Comparison of ENCODE assay signal across 8 cellular contexts in genomic region chr2:98086491-98087446, GRCh38. TPM values are rescaled to one million over a fixed set of nuclear protein-coding genes. Genes with fewer than 3 reads are reported as not detected.
DNase-seq lines count a peak whose midpoint lies in the region; ATAC-seq and TF ChIP-seq lines count a peak whose summit lies in the region.

TSS of gene VWA3B (plus strand) at chr2:98087167. CDS start at chr2:98093093, 5,926 bp downstream.

- H3K9me3 Mint-ChIP-seq in chondrocyte (ENCODE audit: low read depth): no peaks in the 10 kb centered on the region

- H3K4me2 ChIP-seq in SK-N-SH: peak within 1 kb of the TSS; percentile 94

- no peaks in the 10 kb centered on the region for H3K9me2 ChIP-seq in SK-N-SH

- H3K27me3 Mint-ChIP-seq in chondrocyte (ENCODE audit: low read depth): peaks cover 56% of the 10 kb centered on the region

- no peak for TF ChIP-seq EP300 in SK-N-SH (IDR thresholded peaks at IDR 0.05; ENCODE audit: borderline replicate concordance in 1 of 2, low read depth in 1 of 2, low read length in 1 of 2)

- H3K4me3 Mint-ChIP-seq in chondrocyte (ENCODE audit: unreplicated experiment): peak within 1 kb of the TSS; percentile 74

- no peaks in the 10 kb centered on the region for H3K36me3 Mint-ChIP-seq in chondrocyte (ENCODE audit: low read depth)

- H3K79me2 ChIP-seq in SK-N-SH (ENCODE audit: insufficient read depth): no peaks in the 10 kb centered on the region

- no peak within 1 kb of the TSS for H3K27ac Mint-ChIP-seq in chondrocyte (ENCODE audit: unreplicated experiment)

- ATAC-seq in GM21423 (IDR thresholded peaks at IDR 0.05; ENCODE audit: unreplicated experiment): peak; percentile 78

- TF ChIP-seq RAD21 in SK-N-SH (IDR thresholded peaks at IDR 0.05; ENCODE audit: low read length): no peak

- WGBS in SK-N-SH (ENCODE audit: low lambda C conversion rate): 4% methylated on average over 28 of the region's 74 CpGs

- no peaks in the 10 kb centered on the region for H3F3A ChIP-seq in SK-N-SH (replicated peaks; ENCODE audit: insufficient read depth)

- peak within 1 kb of the TSS; percentile 83 for H2AFZ ChIP-seq in SK-N-SH (ENCODE audit: low read depth)

- peaks cover 44% of the 10 kb centered on the region for H3K27me3 ChIP-seq in SK-N-SH (ENCODE audit: insufficient read depth)

- TF ChIP-seq CTCF in SK-N-SH (IDR thresholded peaks at IDR 0.05) (no peak), chondrocyte (IDR thresholded peaks at IDR 0.05) (no peak)

- H3K9me3 ChIP-seq in SK-N-SH: no peaks in the 10 kb centered on the region

- peaks cover 9% of the 10 kb centered on the region for H3K4me1 Mint-ChIP-seq in chondrocyte (ENCODE audit: low read depth)

- CTCF ChIA-PET in SK-N-SH (lab: Yijun Ruan, JAX): interaction anchor here (1.0 to 1.9 kb wide), 2 partner anchors 14 to 280 kb away, joined by 3 to 4 read pairs; no protein-coding TSS in a partner anchor

- H4K20me1 ChIP-seq in SK-N-SH (ENCODE audit: insufficient read depth): no peaks in the 10 kb centered on the region

- H3K4me3 ChIP-seq in SK-N-SH (ENCODE audit: low read depth in 2 of 2, low read length in 1 of 2): peak within 1 kb of the TSS; percentile 58 to 67

- H3K27ac ChIP-seq in SK-N-SH (ENCODE audit: low read depth in 2 of 2, low read length in 1 of 2): no peak within 1 kb of the TSS

- DNase-seq in DMS53 treated with DMSO at 0.1 percent for 48 hours (lab: John Stamatoyannopoulos, UW; ENCODE audit: unreplicated experiment) (peak; percentile 88), HuH-7 (ENCODE audit: low spot score) (peak; percentile 40), SK-N-SH (peak; percentile 91), chondrocyte (ENCODE audit: low spot score) (no peak), kidney tubule cell (ENCODE audit: low spot score) (peak; percentile 53), GOT3 (lab: John Stamatoyannopoulos, UW) (no peak)
- DNase-seq in stimulated activated CD4-positive, alpha-beta T cell treated with anti-CD3 and anti-CD28 coated beads, Interleukin-4, amount 100 ng/mL, for 4 hours: peak; percentile 12 to 50

- POLR2A ChIA-PET in SK-N-SH (lab: Yijun Ruan, JAX): no interaction called here

- no peaks in the 10 kb centered on the region for H3K36me3 ChIP-seq in SK-N-SH (replicated peaks in 1 of 2; ENCODE audit: control insufficient read depth in 1 of 2, insufficient read depth in 2 of 2, low read length in 1 of 2)

- H3K9ac ChIP-seq in SK-N-SH: no peak within 1 kb of the TSS

- peaks cover 5 to 12% of the 10 kb centered on the region in 2 experiments; a peak in 1 of 4 replicates for H3K4me1 ChIP-seq in SK-N-SH (ENCODE audit: control insufficient read depth in 1 of 2, insufficient read depth in 2 of 2, low read depth in 1 of 2, low read length in 1 of 2)

TF ChIP-seq in SK-N-SH, 30 proteins besides CTCF, POLR2A, EP300 and RAD21:
- no peak for TF ChIP-seq CHD2 (IDR thresholded peaks at IDR 0.05; ENCODE audit: low read length, partially characterized antibody)
- TF ChIP-seq POLR2AphosphoS5 (IDR thresholded peaks at IDR 0.05; ENCODE audit: low read depth, low read length): no peak
- no peak for TF ChIP-seq USF2 (IDR thresholded peaks at IDR 0.05; ENCODE audit: borderline replicate concordance, low read depth, low read length)
- no peak for TF ChIP-seq TEAD4 (IDR thresholded peaks at IDR 0.05; ENCODE audit: borderline replicate concordance, insufficient read depth)
- peak; percentile 60; the same call in 1 of the 2 replicates for TF ChIP-seq MXI1 (IDR thresholded peaks at IDR 0.05; ENCODE audit: low read depth, low read length)
- no peak for TF ChIP-seq RFX5 (IDR thresholded peaks at IDR 0.05; ENCODE audit: low read length)
- TF ChIP-seq ELF1 (IDR thresholded peaks at IDR 0.05): 0 out of 2 replicates have a peak, but pooled peaks have one; percentile 9
- no peak for TF ChIP-seq REST (IDR thresholded peaks at IDR 0.05; ENCODE audit: low read depth, low read length)
- no peak for TF ChIP-seq JUND (IDR thresholded peaks at IDR 0.05)
- TF ChIP-seq GATA2 (CRISPR knock-in tag; IDR thresholded peaks at IDR 0.05): 0 out of 2 replicates have a peak, but pooled peaks have one; percentile 8
- no peak for TF ChIP-seq IRF3 (IDR thresholded peaks at IDR 0.05; ENCODE audit: low read depth, low read length)
- no peak for TF ChIP-seq FOSL2 (IDR thresholded peaks at IDR 0.05; ENCODE audit: borderline replicate concordance, low read depth)
- TF ChIP-seq FOXM1 (IDR thresholded peaks at IDR 0.05; ENCODE audit: low read depth): no peak
- no peak for TF ChIP-seq NFIC (IDR thresholded peaks at IDR 0.05; ENCODE audit: borderline replicate concordance)
- no peak for TF ChIP-seq GABPA (IDR thresholded peaks at IDR 0.05; ENCODE audit: low read depth)

RNA-seq across cellular contexts. Expression of gene VWA3B, which starts in this region (rescaled TPM):
- not detected in 2 replicates for polyA plus RNA-seq in SK-N-SH (2012; rRNA removed)
- polyA plus RNA-seq in SK-N-SH (2012; cell fraction: cytosol; rRNA removed): not detected in 2 replicates
- not detected in 2 replicates for polyA plus RNA-seq in SK-N-SH (2012; cell fraction: nucleus; rRNA removed)
- total RNA-seq in chondrocyte: not detected in 3 replicates

Comparison
In these comparisons a context has a peak if more than half of its experiments do, and no peak if none do; other contexts are left out.
1. Peak in DNase-seq, H3K4me3 ChIP-seq and H3K4me2 ChIP-seq in SK-N-SH; RNA of the gene not detected or under 1 TPM.
2. DNase-seq: peak in DMS53 treated with DMSO at 0.1 percent for 48 hours (single experiment), HuH-7 (single experiment), kidney tubule cell (single experiment) and stimulated activated CD4-positive, alpha-beta T cell treated with anti-CD3 and anti-CD28 coated beads, Interleukin-4, amount 100 ng/mL, for 4 hours (2 of 2); none in chondrocyte (single experiment) and GOT3 (single experiment).